17 cellular contexts compared by ENCODE assay signal in the genomic region with DNA sequence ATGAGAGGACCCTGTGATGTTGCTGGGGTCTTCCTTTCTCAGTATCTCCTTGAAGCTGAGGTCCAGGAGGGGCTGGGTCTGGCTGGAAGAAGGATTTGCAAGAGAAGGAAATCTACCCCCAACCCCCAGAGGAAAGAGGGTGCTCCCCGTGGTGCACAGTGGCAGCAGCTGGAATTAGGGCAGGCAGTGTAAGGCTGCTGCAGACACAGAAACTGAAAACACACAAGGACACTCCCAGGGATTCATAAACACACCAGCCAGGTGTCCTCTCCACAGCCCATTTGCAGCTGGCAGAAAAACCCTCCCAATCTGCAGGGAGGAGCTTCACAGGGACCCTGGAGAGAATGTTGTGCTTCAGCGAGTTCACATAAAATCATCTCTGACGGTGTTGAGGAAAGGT.
DNase-seq lines count a peak whose midpoint lies in the region; ATAC-seq and TF ChIP-seq lines count a peak whose summit lies in the region.
"Had no signal": no experiment of that assay in that cellular context is flagged by ENCODE, and none has a peak within 500 bp of the region (broad histone marks: within the 10 kb centered on the region; RNA-seq: fewer than 3 reads in every experiment).

No MANE protein-coding gene starts in this region.

- no peak for DNase-seq in GM23338 (ENCODE audit: low spot score)
- DNase-seq in NCI-H1105 (lab: John Stamatoyannopoulos, UW) = peak; percentile 54
- peak; percentile 84 for DNase-seq in NCI-H748 (lab: John Stamatoyannopoulos, UW; ENCODE audit: unreplicated experiment)
- DNase-seq in glomerular visceral epithelial cell (ENCODE audit: extremely low spot score) = peak; percentile 21
- no peak for DNase-seq in vagina (ENCODE audit: extremely low spot score in 2 of 2)
- no peak for DNase-seq in NCI-H1930 (lab: John Stamatoyannopoulos, UW)
- DNase-seq in smooth muscle cell (lab: John Stamatoyannopoulos, UW; ENCODE audit: unreplicated experiment) = no peak
- DNase-seq in activated CD4-positive, alpha-beta memory T cell treated with anti-CD3 and anti-CD28 coated beads, Interleukin-2, amount 10 ng/mL, durations not matched to agents 7 days and 5 days = no peak
- DNase-seq: activated effector memory CD4-positive, alpha-beta T cell treated with anti-CD3 and anti-CD28 coated beads, Interleukin-2, amount 50 U/mL, for 16 hours; dermis blood vessel endothelial cell; hippocampal formation; NCI-H2227 treated with DMSO at 0.1 percent for 48 hours; posterior cingulate gyrus; stimulated activated CD4-positive, alpha-beta T cell treated with anti-CD3 and anti-CD28 coated beads, Interleukin-15, amount 100 ng/mL, for 24 hours had no signal

- TF ChIP-seq CTCF in GM23338 (conservative IDR thresholded peaks at IDR 0.05; ENCODE audit: low read depth in 2 of 2) (no peak), vagina (IDR thresholded peaks at IDR 0.05) (no peak), smooth muscle cell (IDR thresholded peaks at IDR 0.05; ENCODE audit: borderline replicate concordance, insufficient read depth, poor library complexity, severe bottlenecking) (no peak)

- H3K27ac ChIP-seq in GM23338 (ENCODE audit: low read depth) (no peak overlapping the region), vagina (no peak overlapping the region), smooth muscle cell (ENCODE audit: low read depth) (no peak overlapping the region)

- no peaks in the 10 kb centered on the region for H3F3A ChIP-seq in GM23338 (replicated peaks; ENCODE audit: low read depth)
- no peaks in the 10 kb centered on the region for H3F3A ChIP-seq in smooth muscle cell (ENCODE audit: low read depth)

- H3K36me3 ChIP-seq in GM23338 (ENCODE audit: insufficient read depth) (no peaks in the 10 kb centered on the region), vagina (no peaks in the 10 kb centered on the region), smooth muscle cell (ENCODE audit: low read depth) (no peaks in the 10 kb centered on the region)
- H3K36me3 ChIP-seq: HAP-1 had no signal

- H3K9me2 ChIP-seq in GM23338 (ENCODE audit: insufficient read depth) = no peaks in the 10 kb centered on the region

- H3K4me1 ChIP-seq in GM23338 (ENCODE audit: insufficient read depth) (no peaks in the 10 kb centered on the region), vagina (peaks cover 9% of the 10 kb centered on the region), smooth muscle cell (ENCODE audit: low read depth) (no peaks in the 10 kb centered on the region)
- H3K4me1 ChIP-seq: HAP-1 had no signal

- no peaks in the 10 kb centered on the region for H4K20me1 ChIP-seq in GM23338 (replicated peaks; ENCODE audit: insufficient read depth)
- H4K20me1 ChIP-seq in smooth muscle cell (ENCODE audit: low read depth) = no peaks in the 10 kb centered on the region

- H3K4me1 Mint-ChIP-seq in GM23338 = peaks cover 12% of the 10 kb centered on the region; the same call in 2 of the 3 replicates
- no peaks in the 10 kb centered on the region for H3K4me1 Mint-ChIP-seq in activated CD4-positive, alpha-beta memory T cell treated with anti-CD3 and anti-CD28 coated beads, Interleukin-2, amount 10 ng/mL, durations not matched to agents 7 days and 5 days
- H3K4me1 Mint-ChIP-seq: CD14-positive monocyte had no signal

- no peak overlapping the region for H3K4me2 ChIP-seq in GM23338
- no peak overlapping the region for H3K4me2 ChIP-seq in smooth muscle cell

- H3K9ac ChIP-seq in smooth muscle cell (ENCODE audit: low read depth) = no peak overlapping the region

- intact Hi-C loops in vagina (cut with DNase I) = no loop called here

- POLR2A ChIA-PET in activated CD4-positive, alpha-beta memory T cell treated with anti-CD3 and anti-CD28 coated beads, Interleukin-2, amount 10 ng/mL, durations not matched to agents 7 days and 5 days (lab: Charles Lee) = no interaction called here

- peak; percentile 73 for ATAC-seq in GM23338
- ATAC-seq: PC-3 had no signal

- H3K27me3 ChIP-seq in GM23338 (ENCODE audit: insufficient read depth) = no peaks in the 10 kb centered on the region
- H3K27me3 ChIP-seq in vagina = no peaks in the 10 kb centered on the region
- H3K27me3 ChIP-seq in smooth muscle cell (ENCODE audit: low read depth) = peaks cover 16% of the 10 kb centered on the region

- H2AFZ ChIP-seq in GM23338 (no peak overlapping the region), smooth muscle cell (ENCODE audit: low read depth) (no peak overlapping the region)

- CTCF ChIA-PET in activated CD4-positive, alpha-beta memory T cell treated with anti-CD3 and anti-CD28 coated beads, Interleukin-2, amount 10 ng/mL, durations not matched to agents 7 days and 5 days (lab: Charles Lee) = no interaction called here

- H3K27ac Mint-ChIP-seq in GM23338 = no peak overlapping the region
- no peak overlapping the region for H3K27ac Mint-ChIP-seq in activated CD4-positive, alpha-beta memory T cell treated with anti-CD3 and anti-CD28 coated beads, Interleukin-2, amount 10 ng/mL, durations not matched to agents 7 days and 5 days

- no peak overlapping the region for H3K4me3 ChIP-seq in GM23338
- no peak overlapping the region for H3K4me3 ChIP-seq in vagina
- H3K4me3 ChIP-seq in smooth muscle cell = no peak overlapping the region
- H3K4me3 ChIP-seq: HAP-1 had no signal

- WGBS in smooth muscle cell (ENCODE audit: low lambda C conversion rate) = 72% methylated on average over 3 of the region's 3 CpGs

- H3K9me3 ChIP-seq in vagina (no peaks in the 10 kb centered on the region), smooth muscle cell (replicated peaks; ENCODE audit: low read depth) (no peaks in the 10 kb centered on the region)
- H3K9me3 ChIP-seq: HAP-1 had no signal

- H3K4me3 Mint-ChIP-seq in GM23338 = peak overlapping the region; percentile 24; the same call in 1 of the 3 replicates
- H3K4me3 Mint-ChIP-seq in activated CD4-positive, alpha-beta memory T cell treated with anti-CD3 and anti-CD28 coated beads, Interleukin-2, amount 10 ng/mL, durations not matched to agents 7 days and 5 days = no peak overlapping the region
- H3K4me3 Mint-ChIP-seq: CD14-positive monocyte had no signal

- H3K27me3 Mint-ChIP-seq in GM23338 (ENCODE audit: insufficient read depth, low read depth, poor library complexity) = peaks cover 19% of the 10 kb centered on the region
- H3K27me3 Mint-ChIP-seq in activated CD4-positive, alpha-beta memory T cell treated with anti-CD3 and anti-CD28 coated beads, Interleukin-2, amount 10 ng/mL, durations not matched to agents 7 days and 5 days = no peaks in the 10 kb centered on the region

- H3K9me3 Mint-ChIP-seq in GM23338 = no peaks in the 10 kb centered on the region; the same call in 1 of the 3 replicates
- no peaks in the 10 kb centered on the region for H3K9me3 Mint-ChIP-seq in activated CD4-positive, alpha-beta memory T cell treated with anti-CD3 and anti-CD28 coated beads, Interleukin-2, amount 10 ng/mL, durations not matched to agents 7 days and 5 days

- H3K79me2 ChIP-seq in GM23338 (replicated peaks; ENCODE audit: insufficient read depth) = no peaks in the 10 kb centered on the region
- no peaks in the 10 kb centered on the region for H3K79me2 ChIP-seq in smooth muscle cell (ENCODE audit: low read depth)

- H3K36me3 Mint-ChIP-seq in GM23338 (ENCODE audit: low read depth) = no peaks in the 10 kb centered on the region
- H3K36me3 Mint-ChIP-seq in activated CD4-positive, alpha-beta memory T cell treated with anti-CD3 and anti-CD28 coated beads, Interleukin-2, amount 10 ng/mL, durations not matched to agents 7 days and 5 days (ENCODE audit: low read depth) = no peaks in the 10 kb centered on the region

- TF ChIP-seq POLR2A in vagina (IDR thresholded peaks at IDR 0.05) = no peak

TF ChIP-seq in GM23338, 12 proteins besides CTCF, POLR2A, EP300 and RAD21:
- no peak for TF ChIP-seq EZH2 (IDR thresholded peaks at IDR 0.05; ENCODE audit: low read depth, unreplicated experiment)
- no peak for TF ChIP-seq CREB1 (CRISPR knock-in tag; IDR thresholded peaks at IDR 0.05; ENCODE audit: low read depth)
- TF ChIP-seq EZH2phosphoT487 (IDR thresholded peaks at IDR 0.05; ENCODE audit: unreplicated experiment) = no peak
- TF ChIP-seq STAT1 (IDR thresholded peaks at IDR 0.05; ENCODE audit: unreplicated experiment) = no peak
TF ChIP-seq in GM23338: peak in this region for 0.

Comparison
In these comparisons a context has a peak if more than half of its experiments do, and no peak if none do; other contexts are left out.
1. DNase-seq: peak in NCI-H1105 (single experiment), NCI-H748 (single experiment) and glomerular visceral epithelial cell (single experiment); none in GM23338 (single experiment), vagina (0 of 2), NCI-H1930 (0 of 2), smooth muscle cell (single experiment) and activated CD4-positive, alpha-beta memory T cell treated with anti-CD3 and anti-CD28 coated beads, Interleukin-2, amount 10 ng/mL, durations not matched to agents 7 days and 5 days (single experiment).